1 cellular context compared by ENCODE assay signal in genomic region chr7:116087984-116088383, GRCh38.
TF ChIP-seq lines count a peak whose summit lies in the region.

No MANE protein-coding gene starts in this region.

TF ChIP-seq in WTC11, 78 proteins besides CTCF, POLR2A, EP300 and RAD21 (continued from another document):
- TF ChIP-seq ATF6 (CRISPR knock-in tag; IDR thresholded peaks at IDR 0.05), result no peak
- TF ChIP-seq ZNF423 (CRISPR knock-in tag; IDR thresholded peaks at IDR 0.05), result no peak
- no peak for TF ChIP-seq ZNF396 (CRISPR knock-in tag; IDR thresholded peaks at IDR 0.05; ENCODE audit: borderline replicate concordance)
- no peak for TF ChIP-seq RORB (CRISPR knock-in tag; IDR thresholded peaks at IDR 0.05)
- no peak for TF ChIP-seq IRF2 (CRISPR knock-in tag; IDR thresholded peaks at IDR 0.05; ENCODE audit: borderline replicate concordance, low read depth)
- TF ChIP-seq, protein P1, sequence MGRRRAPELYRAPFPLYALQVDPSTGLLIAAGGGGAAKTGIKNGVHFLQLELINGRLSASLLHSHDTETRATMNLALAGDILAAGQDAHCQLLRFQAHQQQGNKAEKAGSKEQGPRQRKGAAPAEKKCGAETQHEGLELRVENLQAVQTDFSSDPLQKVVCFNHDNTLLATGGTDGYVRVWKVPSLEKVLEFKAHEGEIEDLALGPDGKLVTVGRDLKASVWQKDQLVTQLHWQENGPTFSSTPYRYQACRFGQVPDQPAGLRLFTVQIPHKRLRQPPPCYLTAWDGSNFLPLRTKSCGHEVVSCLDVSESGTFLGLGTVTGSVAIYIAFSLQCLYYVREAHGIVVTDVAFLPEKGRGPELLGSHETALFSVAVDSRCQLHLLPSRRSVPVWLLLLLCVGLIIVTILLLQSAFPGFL (CRISPR knock-in tag; IDR thresholded peaks at IDR 0.05; ENCODE audit: borderline replicate concordance), result no peak
- TF ChIP-seq NFATC4 (CRISPR knock-in tag; IDR thresholded peaks at IDR 0.05), result no peak
- TF ChIP-seq ETV6 (CRISPR knock-in tag; IDR thresholded peaks at IDR 0.05), result no peak
- TF ChIP-seq ESRRA (CRISPR knock-in tag; IDR thresholded peaks at IDR 0.05; ENCODE audit: borderline replicate concordance), result no peak
